Comparison of ENCODE assay signal across 7 cellular contexts in genomic region chr21:13545525-13545924, GRCh38.
DNase-seq lines count a peak whose midpoint lies in the region; ATAC-seq, FAIRE-seq and TF ChIP-seq lines count a peak whose summit lies in the region.
"Not testable (repeated sequence)": the region's sequence is repeated elsewhere in the genome, so short reads cannot be mapped to it uniquely, and the experiment has no call there.

No MANE protein-coding gene starts in this region.

- H3K36me3 ChIP-seq in CD4-positive, alpha-beta memory T cell (ENCODE audit: insufficient read depth, low read length); mucosa of descending colon (ENCODE audit: low read depth); small intestine (ENCODE audit: control insufficient read depth in 2 of 2, insufficient read depth in 2 of 2, low read length in 2 of 2): not testable (repeated sequence)

- not testable (repeated sequence) for TF ChIP-seq CTCF in mucosa of descending colon (IDR thresholded peaks at IDR 0.05)

- H3K4me3 Mint-ChIP-seq in CD4-positive, alpha-beta memory T cell, result peak overlapping the region in 7 of 8 donors; percentile 13 to 75 (median 55)
- not testable (repeated sequence) for H3K4me3 Mint-ChIP-seq in activated CD4-positive, alpha-beta memory T cell treated with anti-CD3 and anti-CD28 coated beads, Interleukin-2, amount 10 ng/mL, durations not matched to agents 7 days and 5 days; activated T-helper 17 cell treated with anti-CD3 and anti-CD28 coated beads, Interleukin-2, amount 50 U/mL, for 72 hours; central memory CD8-positive, alpha-beta T cell

- intact Hi-C loops in CD4-positive, alpha-beta memory T cell (cut with micrococcal nuclease); mucosa of descending colon (cut with DNase I, micrococcal nuclease): not testable (repeated sequence)

- DNase-seq in CD4-positive, alpha-beta memory T cell, result peak in 4 of 5 donors; percentile 19 to 40 (median 33)
- DNase-seq in RCC 7860 (ENCODE audit: low spot score); activated CD4-positive, alpha-beta memory T cell treated with anti-CD3 and anti-CD28 coated beads, Interleukin-2, amount 10 ng/mL, durations not matched to agents 7 days and 5 days; central memory CD8-positive, alpha-beta T cell (ENCODE audit: low spot score in 2 of 2); mucosa of descending colon; small intestine: not testable (repeated sequence)

- POLR2A ChIA-PET in CD4-positive, alpha-beta memory T cell (lab: Charles Lee; ENCODE audit: partially characterized antibody); activated CD4-positive, alpha-beta memory T cell treated with anti-CD3 and anti-CD28 coated beads, Interleukin-2, amount 10 ng/mL, durations not matched to agents 7 days and 5 days (lab: Charles Lee): not testable (repeated sequence)

- H3K36me3 Mint-ChIP-seq in CD4-positive, alpha-beta memory T cell; activated CD4-positive, alpha-beta memory T cell treated with anti-CD3 and anti-CD28 coated beads, Interleukin-2, amount 10 ng/mL, durations not matched to agents 7 days and 5 days (ENCODE audit: low read depth); activated T-helper 17 cell treated with anti-CD3 and anti-CD28 coated beads, Interleukin-2, amount 50 U/mL, for 72 hours (ENCODE audit: low read depth); central memory CD8-positive, alpha-beta T cell (ENCODE audit: insufficient read depth): not testable (repeated sequence)

- not testable (repeated sequence) for H3K27me3 Mint-ChIP-seq in CD4-positive, alpha-beta memory T cell; activated CD4-positive, alpha-beta memory T cell treated with anti-CD3 and anti-CD28 coated beads, Interleukin-2, amount 10 ng/mL, durations not matched to agents 7 days and 5 days; activated T-helper 17 cell treated with anti-CD3 and anti-CD28 coated beads, Interleukin-2, amount 50 U/mL, for 72 hours; central memory CD8-positive, alpha-beta T cell

- 26 to 38% (median 29%) methylated on average over 1 of the region's 1 CpG for WGBS in small intestine, 3 donors

- peaks cover 11 to 30% (median 20%) of the 10 kb centered on the region in 4 donors for H3K4me1 Mint-ChIP-seq in CD4-positive, alpha-beta memory T cell
- H3K4me1 Mint-ChIP-seq in activated CD4-positive, alpha-beta memory T cell treated with anti-CD3 and anti-CD28 coated beads, Interleukin-2, amount 10 ng/mL, durations not matched to agents 7 days and 5 days, result peaks cover 13% of the 10 kb centered on the region
- not testable (repeated sequence) for H3K4me1 Mint-ChIP-seq in activated T-helper 17 cell treated with anti-CD3 and anti-CD28 coated beads, Interleukin-2, amount 50 U/mL, for 72 hours
- H3K4me1 Mint-ChIP-seq in central memory CD8-positive, alpha-beta T cell, result peaks cover 12% of the 10 kb centered on the region

- peak; percentile 55 for FAIRE-seq in RCC 7860 (lab: Jason Lieb, UNC)
- FAIRE-seq in small intestine (lab: Jason Lieb, UNC), result peak; percentile 98

- not testable (repeated sequence) for H3K9me3 Mint-ChIP-seq in CD4-positive, alpha-beta memory T cell; activated CD4-positive, alpha-beta memory T cell treated with anti-CD3 and anti-CD28 coated beads, Interleukin-2, amount 10 ng/mL, durations not matched to agents 7 days and 5 days; activated T-helper 17 cell treated with anti-CD3 and anti-CD28 coated beads, Interleukin-2, amount 50 U/mL, for 72 hours; central memory CD8-positive, alpha-beta T cell

- H3K27ac ChIP-seq in CD4-positive, alpha-beta memory T cell (ENCODE audit: low read depth, low read length); small intestine (ENCODE audit: low read depth in 1 of 2, low read length in 1 of 2): not testable (repeated sequence)

- not testable (repeated sequence) for H3K4me3 ChIP-seq in CD4-positive, alpha-beta memory T cell (ENCODE audit: low read length in 2 of 2); mucosa of descending colon; small intestine (ENCODE audit: low read depth in 1 of 2, low read length in 2 of 2)

- peak; percentile 78 for ATAC-seq in activated T-helper 17 cell treated with anti-CD3 and anti-CD28 coated beads, Interleukin-2, amount 50 U/mL, for 72 hours (replicated peaks)
- ATAC-seq in central memory CD8-positive, alpha-beta T cell (replicated peaks; ENCODE audit: extremely low read depth, poor library complexity, severe bottlenecking), result peak; percentile 98
- peak; percentile 23 for ATAC-seq in mucosa of descending colon

- H3K4me1 ChIP-seq in CD4-positive, alpha-beta memory T cell (ENCODE audit: insufficient read depth, low read length); mucosa of descending colon (ENCODE audit: low read depth); small intestine (ENCODE audit: control insufficient read depth in 2 of 2, insufficient read depth in 1 of 2, low read depth in 1 of 2, low read length in 1 of 2): not testable (repeated sequence)

- not testable (repeated sequence) for H3K27me3 ChIP-seq in CD4-positive, alpha-beta memory T cell (ENCODE audit: insufficient read depth, low read length); small intestine (ENCODE audit: control insufficient read depth in 2 of 2, insufficient read depth in 2 of 2, low read length in 2 of 2)

- peak overlapping the region in 5 of 7 donors; percentile 41 to 76 (median 64) for H3K27ac Mint-ChIP-seq in CD4-positive, alpha-beta memory T cell
- H3K27ac Mint-ChIP-seq in activated CD4-positive, alpha-beta memory T cell treated with anti-CD3 and anti-CD28 coated beads, Interleukin-2, amount 10 ng/mL, durations not matched to agents 7 days and 5 days, result peak overlapping the region; percentile 44
- H3K27ac Mint-ChIP-seq in activated T-helper 17 cell treated with anti-CD3 and anti-CD28 coated beads, Interleukin-2, amount 50 U/mL, for 72 hours; central memory CD8-positive, alpha-beta T cell (ENCODE audit: low read depth): not testable (repeated sequence)

- H3K9me3 ChIP-seq in CD4-positive, alpha-beta memory T cell (ENCODE audit: control insufficient read depth in 1 of 2, low read length in 2 of 2); mucosa of descending colon; small intestine (ENCODE audit: control insufficient read depth, low read depth): not testable (repeated sequence)

- CTCF ChIA-PET in CD4-positive, alpha-beta memory T cell (lab: Charles Lee; ENCODE audit: partially characterized antibody); activated CD4-positive, alpha-beta memory T cell treated with anti-CD3 and anti-CD28 coated beads, Interleukin-2, amount 10 ng/mL, durations not matched to agents 7 days and 5 days (lab: Charles Lee): not testable (repeated sequence)

Comparison
In these comparisons a context has a peak if more than half of its experiments do, and no peak if none do; other contexts are left out.
1. ATAC-seq: peak in every context shown above with its lines; median percentile 98 in central memory CD8-positive, alpha-beta T cell; 78 in activated T-helper 17 cell treated with anti-CD3 and anti-CD28 coated beads, Interleukin-2, amount 50 U/mL, for 72 hours; 23 in mucosa of descending colon.